Comparison of ENCODE assay signal across 9 cellular contexts in genomic region chr3:187955076-187955952, GRCh38.
A peak's percentile ranks its signal among the peaks of the same experiment; 100 is the strongest.
DNase-seq lines count a peak whose midpoint lies in the region; ATAC-seq, FAIRE-seq and TF ChIP-seq lines count a peak whose summit lies in the region.
"Had no signal": no experiment of that assay in that cellular context is flagged by ENCODE, and none has a peak within 500 bp of the region (broad histone marks: within the 10 kb centered on the region; RNA-seq: fewer than 3 reads in every experiment).

No MANE protein-coding gene starts in this region.

- peak; percentile 66 to 83 for ATAC-seq in left cardiac atrium

- H3K27ac Mint-ChIP-seq in CD8-positive, alpha-beta memory T cell, result no peak overlapping the region

- intact Hi-C loops in left cardiac atrium (cut with DNase I), result no loop called here

- no peaks in the 10 kb centered on the region for H3K9me3 Mint-ChIP-seq in CD8-positive, alpha-beta memory T cell

- POLR2A ChIA-PET in CD8-positive, alpha-beta memory T cell (lab: Charles Lee), result interaction anchor here (0.6 kb wide), 1 partner anchor 20 kb away, joined by 3 read pairs; no protein-coding TSS in a partner anchor

- 49% methylated on average over 2 of the region's 2 CpGs for WGBS in smooth muscle cell (ENCODE audit: low lambda C conversion rate)

- CTCF ChIA-PET in CD8-positive, alpha-beta memory T cell (lab: Charles Lee), result interaction anchor here (1.0 kb wide), 1 partner anchor 215 kb away, joined by 4 read pairs; no protein-coding TSS in a partner anchor

- H3K4me1 ChIP-seq in smooth muscle cell (ENCODE audit: low read depth), result no peaks in the 10 kb centered on the region
- no peaks in the 10 kb centered on the region for H3K4me1 ChIP-seq in MM.1S (ENCODE audit: low read length)
- peaks cover 34% of the 10 kb centered on the region for H3K4me1 ChIP-seq in CD8-positive, alpha-beta memory T cell (ENCODE audit: insufficient read depth, low read length)

- H3K9me2 ChIP-seq in MM.1S (replicated peaks; ENCODE audit: insufficient read depth, low read length), result no peaks in the 10 kb centered on the region

- TF ChIP-seq POLR2A in H54 (IDR thresholded peaks at IDR 0.05; ENCODE audit: low read depth, low read length), result no peak

- peak; percentile 29 for DNase-seq in H54 (ENCODE audit: insufficient read length, low spot score)
- DNase-seq in SKM-1 treated with dmso at 0.1 percent for 144 hours (lab: John Stamatoyannopoulos, UW; ENCODE audit: unreplicated experiment), result peak; percentile 92
- DNase-seq in left cardiac atrium, result peak; percentile 32
- peak; percentile 4 for DNase-seq in smooth muscle cell (lab: John Stamatoyannopoulos, UW; ENCODE audit: unreplicated experiment)
- DNase-seq in T-helper 9 cell, result no peak
- no peak for DNase-seq in MM.1S
- no peak for DNase-seq in CD8-positive, alpha-beta memory T cell
- no peak for DNase-seq in NCI-H446 treated with DMSO at 0.1 percent for 48 hours (lab: John Stamatoyannopoulos, UW)
- DNase-seq: midbrain had no signal

- no peaks in the 10 kb centered on the region for H3K27me3 Mint-ChIP-seq in CD8-positive, alpha-beta memory T cell

- H3K79me2 ChIP-seq in smooth muscle cell (ENCODE audit: low read depth) (no peaks in the 10 kb centered on the region), MM.1S (ENCODE audit: low read length) (no peaks in the 10 kb centered on the region)

- no peak for FAIRE-seq in H54 (lab: Jason Lieb, UNC)

- H3K36me3 ChIP-seq in smooth muscle cell (ENCODE audit: low read depth) (no peaks in the 10 kb centered on the region), MM.1S (replicated peaks; ENCODE audit: insufficient read depth, low read length) (no peaks in the 10 kb centered on the region)
- no peaks in the 10 kb centered on the region for H3K36me3 ChIP-seq in CD8-positive, alpha-beta memory T cell (ENCODE audit: insufficient read depth, low read length)

- peaks cover 0 to 2% (median 0%) of the 10 kb centered on the region in 3 donors for H3K36me3 Mint-ChIP-seq in CD8-positive, alpha-beta memory T cell

- H3K9me3 ChIP-seq in smooth muscle cell (replicated peaks; ENCODE audit: low read depth) (no peaks in the 10 kb centered on the region), MM.1S (replicated peaks; ENCODE audit: insufficient read depth, low read length) (no peaks in the 10 kb centered on the region)
- H3K9me3 ChIP-seq in CD8-positive, alpha-beta memory T cell (ENCODE audit: low read length), result no peaks in the 10 kb centered on the region

- no peaks in the 10 kb centered on the region for H3K27me3 ChIP-seq in smooth muscle cell (ENCODE audit: low read depth)
- H3K27me3 ChIP-seq in MM.1S (replicated peaks; ENCODE audit: insufficient read depth, low read length), result no peaks in the 10 kb centered on the region
- no peaks in the 10 kb centered on the region for H3K27me3 ChIP-seq in CD8-positive, alpha-beta memory T cell (ENCODE audit: insufficient read depth, low read length, poor library complexity, severe bottlenecking)

- H3K4me1 Mint-ChIP-seq in CD8-positive, alpha-beta memory T cell, result peaks cover 47 to 61% (median 55%) of the 10 kb centered on the region in 3 donors

- H3F3A ChIP-seq in smooth muscle cell (ENCODE audit: low read depth) (no peaks in the 10 kb centered on the region), MM.1S (ENCODE audit: insufficient read depth, low read length) (no peaks in the 10 kb centered on the region)

- no peak overlapping the region for H3K9ac ChIP-seq in smooth muscle cell (ENCODE audit: low read depth)
- no peak overlapping the region for H3K9ac ChIP-seq in MM.1S (ENCODE audit: low read length)

- H3K27ac ChIP-seq in smooth muscle cell (ENCODE audit: low read depth) (peak overlapping the region; percentile 74), MM.1S (ENCODE audit: low read length) (no peak overlapping the region)
- H3K27ac ChIP-seq in CD8-positive, alpha-beta memory T cell (ENCODE audit: low read depth, low read length), result no peak overlapping the region

- TF ChIP-seq CTCF in smooth muscle cell (IDR thresholded peaks at IDR 0.05; ENCODE audit: borderline replicate concordance, insufficient read depth, poor library complexity, severe bottlenecking) (no peak), MM.1S (IDR thresholded peaks at IDR 0.05; ENCODE audit: low read length) (no peak)

- H4K20me1 ChIP-seq in smooth muscle cell (ENCODE audit: low read depth) (no peaks in the 10 kb centered on the region), MM.1S (ENCODE audit: insufficient read depth, low read length) (no peaks in the 10 kb centered on the region)

- H2AFZ ChIP-seq in smooth muscle cell (ENCODE audit: low read depth) (no peak overlapping the region), MM.1S (ENCODE audit: low read length) (no peak overlapping the region)

- H3K4me2 ChIP-seq in smooth muscle cell, result no peak overlapping the region
- H3K4me2 ChIP-seq in MM.1S (ENCODE audit: low read depth, low read length), result no peak overlapping the region

- H3K4me3 Mint-ChIP-seq in CD8-positive, alpha-beta memory T cell, result no peak overlapping the region

- H3K4me3 ChIP-seq in smooth muscle cell (no peak overlapping the region), MM.1S (ENCODE audit: low read length) (no peak overlapping the region)
- H3K4me3 ChIP-seq in CD8-positive, alpha-beta memory T cell (ENCODE audit: low read length), result no peak overlapping the region

Comparison
In these comparisons a context has a peak if more than half of its experiments do, and no peak if none do; other contexts are left out.
1. DNase-seq: peak in H54 (single experiment), SKM-1 treated with dmso at 0.1 percent for 144 hours (single experiment), left cardiac atrium (single experiment) and smooth muscle cell (single experiment); none in T-helper 9 cell (single experiment), MM.1S (single experiment), CD8-positive, alpha-beta memory T cell (0 of 5) and NCI-H446 treated with DMSO at 0.1 percent for 48 hours (single experiment).